ENCODE assay signal across 9 cellular contexts in the genomic region with DNA sequence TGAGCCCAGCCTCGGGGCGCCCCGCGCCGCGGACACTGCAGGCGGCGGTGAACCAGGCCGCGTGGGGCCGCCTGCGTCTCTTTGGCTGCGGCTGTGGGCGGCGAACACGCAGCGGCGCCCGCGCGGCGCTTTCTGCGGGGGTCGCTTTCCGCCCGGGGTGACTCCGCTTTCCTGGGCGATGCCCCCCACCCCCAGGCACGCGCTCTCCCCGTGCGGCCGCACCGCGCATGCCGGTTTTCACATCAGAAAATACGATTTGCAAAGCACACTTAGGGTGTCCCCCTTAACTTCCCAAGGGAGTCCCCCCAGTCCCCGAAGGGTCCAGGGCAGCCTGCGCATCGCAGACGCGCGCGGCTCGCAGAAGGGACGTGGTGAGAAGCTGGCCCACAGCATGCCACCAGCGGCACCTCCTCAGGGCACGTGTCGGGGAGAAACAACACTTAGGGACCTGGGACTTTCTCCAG. TPM values are rescaled to one million over a fixed set of nuclear protein-coding genes. Genes with fewer than 3 reads are reported as not detected.
DNase-seq lines count a peak whose midpoint lies in the region; ATAC-seq and TF ChIP-seq lines count a peak whose summit lies in the region.
"Had no signal": no experiment of that assay in that cellular context is flagged by ENCODE, and none has a peak within 500 bp of the region (broad histone marks: within the 10 kb centered on the region; RNA-seq: fewer than 3 reads in every experiment).

No MANE protein-coding gene starts in this region.

- in situ Hi-C loops in KBM-7 (cut with MboI; ENCODE audit: low pct_unique_long_range_greater_than_20kb, low sequenced_read_pairs) = no loop called here

- DNase-seq in activated CD8-positive, alpha-beta memory T cell treated with anti-CD3 and anti-CD28 coated beads, Interleukin-2, amount 50 U/mL, for 4 hours = peak; percentile 36
- DNase-seq in activated CD8-positive, alpha-beta memory T cell treated with anti-CD3 and anti-CD28 coated beads, Interleukin-2, amount 50 U/mL, for 48 hours = no peak
- no peak for DNase-seq in effector memory CD8-positive, alpha-beta T cell
- DNase-seq in testis (no peak), KBM-7 (no peak), NCI-H1436 treated with DMSO at 0.1 percent for 48 hours (lab: John Stamatoyannopoulos, UW) (no peak)
- no peak for DNase-seq in stimulated activated CD4-positive, alpha-beta T cell treated with anti-CD3 and anti-CD28 coated beads, Interleukin-4, amount 100 ng/mL, for 24 hours
- DNase-seq: cerebellar nuclear complex had no signal

- peaks cover 0 to 2% of the 10 kb centered on the region in 2 donors for H3K4me1 Mint-ChIP-seq in effector memory CD8-positive, alpha-beta T cell (ENCODE audit: low read depth in 2 of 2)

- whole genome bisulfite sequencing in testis, 2 donors = 7 to 13% methylated on average over 29 to 49 of the region's 49 CpGs

- intact Hi-C loops in testis (cut with DNase I; ENCODE audit: low total_unique reads) = no loop called here

- H3K9me3 Mint-ChIP-seq in effector memory CD8-positive, alpha-beta T cell = no peaks in the 10 kb centered on the region

- H3K4me3 Mint-ChIP-seq in effector memory CD8-positive, alpha-beta T cell = peak overlapping the region; percentile 66 to 74

- H3K4me1 ChIP-seq in mononuclear cell (ENCODE audit: insufficient read depth, low read length) (no peaks in the 10 kb centered on the region), testis (no peaks in the 10 kb centered on the region)

- no peaks in the 10 kb centered on the region for H3K36me3 ChIP-seq in testis (ENCODE audit: low read depth, missing control alignments)

- peak overlapping the region; percentile 6 for H3K4me3 ChIP-seq in mononuclear cell (ENCODE audit: low read length)
- peak overlapping the region; percentile 32 to 65 for H3K4me3 ChIP-seq in testis

- no peak for TF ChIP-seq POLR2A in testis (IDR thresholded peaks at IDR 0.05)

- no peak for TF ChIP-seq CTCF in testis (IDR thresholded peaks at IDR 0.05)

- peak overlapping the region in 1 of 2 donors; percentile 24 for H3K27ac ChIP-seq in testis

- ATAC-seq in effector memory CD8-positive, alpha-beta T cell (replicated peaks) = peak; percentile 53

- H3K9me3 ChIP-seq in mononuclear cell (ENCODE audit: low read depth, low read length) = no peaks in the 10 kb centered on the region
- no peaks in the 10 kb centered on the region for H3K9me3 ChIP-seq in testis

- no peaks in the 10 kb centered on the region for H3K27me3 Mint-ChIP-seq in effector memory CD8-positive, alpha-beta T cell

- peak overlapping the region in 1 of 2 donors; percentile 29 for H3K27ac Mint-ChIP-seq in effector memory CD8-positive, alpha-beta T cell

- peaks cover 3% of the 10 kb centered on the region for H3K36me3 Mint-ChIP-seq in effector memory CD8-positive, alpha-beta T cell (ENCODE audit: insufficient read depth)

- H3K27me3 ChIP-seq in mononuclear cell (ENCODE audit: insufficient read depth, low read length) = peaks cover 13% of the 10 kb centered on the region
- no peaks in the 10 kb centered on the region for H3K27me3 ChIP-seq in testis

RNA-seq across cellular contexts. Expression of gene F7, which starts 5.3 kb away (rescaled TPM):
- 0.52 TPM for total RNA-seq in mononuclear cell
- 1 to 10 TPM; 2.4 to 4.9 TPM for total RNA-seq in testis
- polyA plus RNA-seq in testis (ENCODE audit: insufficient read depth, low read depth, low replicate concordance) = 2.2 TPM

RNA-seq across cellular contexts. Expression of gene F10, which starts 11.7 kb away (rescaled TPM):
- total RNA-seq in mononuclear cell (not detected), testis (10 to 100 TPM; 19.9 to 33.7 TPM)
- 31.9 TPM for polyA plus RNA-seq in testis (ENCODE audit: insufficient read depth, low read depth, low replicate concordance)

RNA-seq across cellular contexts. Expression of gene PROZ, which starts 47.6 kb away (rescaled TPM):
- total RNA-seq in mononuclear cell = 0.10 TPM
- under 1 TPM; 0.63 to 0.81 TPM for total RNA-seq in testis
- polyA plus RNA-seq in testis (ENCODE audit: insufficient read depth, low read depth, low replicate concordance) = 0.42 TPM

Comparison
In these comparisons a context has a peak if more than half of its experiments do, and no peak if none do; other contexts are left out.
1. RNA of gene F10, which starts 11.7 kb away (total RNA-seq): 19.9 to 33.7 TPM in testis; not detected in mononuclear cell (single experiment); every median in the first group is over 10 times any median in the second.